In the genomic region with DNA sequence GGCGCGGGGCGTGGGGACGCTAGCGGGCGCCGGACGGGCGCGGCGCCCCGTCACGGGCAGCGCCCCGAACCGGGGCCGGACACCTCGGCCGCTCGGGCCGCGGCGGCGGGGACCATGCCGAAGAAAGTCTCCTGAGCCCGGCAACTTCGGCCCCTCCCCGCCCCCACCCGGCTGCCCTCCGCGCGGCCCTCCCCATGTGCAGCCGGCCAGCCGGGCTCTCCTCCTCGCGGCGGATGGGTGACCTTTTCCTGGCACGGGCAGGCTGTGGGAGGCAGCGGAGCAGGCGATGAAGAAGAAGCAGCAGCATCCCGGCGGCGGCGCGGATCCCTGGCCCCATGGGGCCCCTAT, we compare ENCODE assay signal across 8 cellular contexts. TPM values are rescaled to one million over a fixed set of nuclear protein-coding genes. Genes with fewer than 3 reads are reported as not detected.
DNase-seq lines count a peak whose midpoint lies in the region; ATAC-seq and TF ChIP-seq lines count a peak whose summit lies in the region.

No MANE protein-coding gene starts in this region.

- H3K4me3 ChIP-seq in LNCaP clone FGC (ENCODE audit: low read depth, low read length) (peak overlapping the region; percentile 61), astrocyte of the cerebellum (ENCODE audit: low read depth, low read length) (peak overlapping the region; percentile 85), iPS DF 6.9 (ENCODE audit: low read length) (peak overlapping the region; percentile 83)

- H3K27ac ChIP-seq in iPS DF 6.9 (ENCODE audit: low read length), result no peak overlapping the region

- H3K4me1 ChIP-seq in iPS DF 6.9 (ENCODE audit: control insufficient read depth, insufficient read depth, low read length), result peaks cover 2% of the 10 kb centered on the region; the same call in 1 of the 2 replicates

- H3K27me3 ChIP-seq in iPS DF 6.9 (ENCODE audit: control insufficient read depth, insufficient read depth, low read length), result no peaks in the 10 kb centered on the region

- TF ChIP-seq CTCF in LNCaP clone FGC (IDR thresholded peaks at IDR 0.05; ENCODE audit: control insufficient read depth, extremely low read depth, insufficient read depth), result no peak
- TF ChIP-seq CTCF in astrocyte of the cerebellum (IDR thresholded peaks at IDR 0.05; ENCODE audit: low read depth, low read length, missing control alignments), result no peak

- intact Hi-C loops in sciatic nerve (cut with DNase I), result loop anchor here (10.0 kb wide), 1 partner anchor 198 kb away; no protein-coding TSS in a partner anchor

- in situ Hi-C loops in astrocyte of the cerebellum (cut with HindIII; ENCODE audit: low sequenced_read_pairs), result no loop called here

- no peaks in the 10 kb centered on the region for H3K36me3 ChIP-seq in iPS DF 6.9 (ENCODE audit: control insufficient read depth, insufficient read depth, low read length)

- no CpG with 5 or more reads among the region's 45 CpGs for WGBS in iPS DF 6.9 (ENCODE audit: insufficient coverage, insufficient read length)

- ATAC-seq in sciatic nerve (peak; percentile 3), HG03457 (IDR thresholded peaks at IDR 0.05; ENCODE audit: unreplicated experiment) (no peak)

- peak; percentile 12 for DNase-seq in stimulated activated naive CD4-positive, alpha-beta T cell treated with Interleukin-2 at 50 U/mL for 16 hours (lab: John Stamatoyannopoulos, UW)
- no peak for DNase-seq in stimulated activated naive CD4-positive, alpha-beta T cell (lab: John Stamatoyannopoulos, UW)
- DNase-seq in LNCaP clone FGC (ENCODE audit: low read depth) (no peak), astrocyte of the cerebellum (ENCODE audit: low read depth) (no peak), iPS DF 6.9 (ENCODE audit: low read depth, low spot score) (no peak), sciatic nerve (ENCODE audit: low spot score) (peak; percentile 80), NCI-H1048 (lab: John Stamatoyannopoulos, UW) (no peak)

- no peaks in the 10 kb centered on the region for H3K9me3 ChIP-seq in iPS DF 6.9 (ENCODE audit: control insufficient read depth, insufficient read depth, low read length)

RNA-seq across cellular contexts. Expression of a gene that starts 0.3 kb away (rescaled TPM):
- 33.1 TPM for total RNA-seq in sciatic nerve

Comparison
In these comparisons a context has a peak if more than half of its experiments do, and no peak if none do; other contexts are left out.
1. DNase-seq: peak in stimulated activated naive CD4-positive, alpha-beta T cell treated with Interleukin-2 at 50 U/mL for 16 hours (single experiment) and sciatic nerve (single experiment); none in stimulated activated naive CD4-positive, alpha-beta T cell (0 of 6), LNCaP clone FGC (single experiment), astrocyte of the cerebellum (single experiment), iPS DF 6.9 (single experiment) and NCI-H1048 (single experiment).
2. Peak in every context shown above with its lines, with median percentiles within 50 percentile points of each other: H3K4me3 ChIP-seq.